In genomic region chr9:16438831-16439230, GRCh38 we compare ENCODE assay signal across 8 cellular contexts.
DNase-seq lines count a peak whose midpoint lies in the region; ATAC-seq and TF ChIP-seq lines count a peak whose summit lies in the region.
"Not testable (repeated sequence)": the region's sequence is repeated elsewhere in the genome, so short reads cannot be mapped to it uniquely, and the experiment has no call there.

No MANE protein-coding gene starts in this region.

- intact Hi-C loops in IMR-90 (cut with micrococcal nuclease); mammary epithelial cell (cut with micrococcal nuclease): not testable (repeated sequence)

- peaks cover 26 to 46% of the 10 kb centered on the region in 2 experiments for H3K79me1 ChIP-seq in IMR-90 (ENCODE audit: low read depth in 1 of 2, low read length in 2 of 2)

- not testable (repeated sequence) for H3K4me3 ChIP-seq in IMR-90 (ENCODE audit: insufficient read depth, low read depth, low read length); mammary epithelial cell (replicated peaks in 1 of 3; ENCODE audit: insufficient read depth in 1 of 3, low read depth in 2 of 3, low read length in 3 of 3); epithelial cell of esophagus (ENCODE audit: low read length); fibroblast of mammary gland (ENCODE audit: control insufficient read depth, low read depth, low read length)

- not testable (repeated sequence) for H3K4me1 ChIP-seq in IMR-90 (ENCODE audit: control insufficient read depth, insufficient read depth, low read length)
- H3K4me1 ChIP-seq in mammary epithelial cell (ENCODE audit: insufficient read depth, low read length): peaks cover 11% of the 10 kb centered on the region

- not testable (repeated sequence) for BruUV-seq in IMR-90 (replicated peaks; lab: Mats Ljungman, UMichigan); mammary epithelial cell (replicated peaks; lab: Mats Ljungman, UMichigan)

- H3K9me1 ChIP-seq in IMR-90 (ENCODE audit: insufficient read depth, low read length): not testable (repeated sequence)

- not testable (repeated sequence) for H2AK9ac ChIP-seq in IMR-90 (replicated peaks; ENCODE audit: low read depth, low read length, poor library complexity)

- TF ChIP-seq POLR2A in IMR-90 (IDR thresholded peaks at IDR 0.05; ENCODE audit: low read depth, low read length): not testable (repeated sequence)

- H3K14ac ChIP-seq in IMR-90 (replicated peaks; ENCODE audit: low read depth, low read length): not testable (repeated sequence)

- not testable (repeated sequence) for H2BK20ac ChIP-seq in IMR-90 (ENCODE audit: low read depth, low read length)

- not testable (repeated sequence) for H3K9me3 ChIP-seq in IMR-90 (ENCODE audit: control insufficient read depth, insufficient read depth, low read length); mammary epithelial cell (replicated peaks; ENCODE audit: insufficient read depth, low read length)

- ATAC-seq in IMR-90 (ENCODE audit: low read depth): not testable (repeated sequence)

- CTCF ChIA-PET in IMR-90 (lab: Yijun Ruan, JAX); mammary epithelial cell (lab: Charles Lee; ENCODE audit: low non-redundant PET): not testable (repeated sequence)

- H2BK5ac ChIP-seq in IMR-90 (ENCODE audit: low read depth, low read length, poor library complexity, severe bottlenecking): not testable (repeated sequence)

- in situ Hi-C loops in IMR-90 (cut with MboI; ENCODE audit: low sequenced_read_pairs); mammary epithelial cell (cut with MboI; ENCODE audit: low sequenced_read_pairs in 2 of 2): not testable (repeated sequence)

- not testable (repeated sequence) for H2AFZ ChIP-seq in IMR-90 (replicated peaks; ENCODE audit: low read length, poor library complexity)
- peak overlapping the region; percentile 20 for H2AFZ ChIP-seq in mammary epithelial cell (ENCODE audit: low read depth, low read length)

- peaks cover 22% of the 10 kb centered on the region for H3K36me3 ChIP-seq in IMR-90 (ENCODE audit: control insufficient read depth, insufficient read depth, low read length)
- H3K36me3 ChIP-seq in mammary epithelial cell (ENCODE audit: insufficient read depth, low read length): not testable (repeated sequence)

- H3K9ac ChIP-seq in IMR-90 (ENCODE audit: low read depth, low read length); mammary epithelial cell (ENCODE audit: insufficient read depth, low read length): not testable (repeated sequence)

- not testable (repeated sequence) for H2BK15ac ChIP-seq in IMR-90 (ENCODE audit: low read depth, low read length)

- not testable (repeated sequence) for H4K20me1 ChIP-seq in IMR-90 (ENCODE audit: insufficient read depth, low read length); mammary epithelial cell (ENCODE audit: insufficient read depth, low read length)

- H2AK5ac ChIP-seq in IMR-90 (ENCODE audit: low read depth, low read length): not testable (repeated sequence)

- not testable (repeated sequence) for H3K4ac ChIP-seq in IMR-90 (ENCODE audit: low read depth, low read length)

- WGBS in IMR-90 (ENCODE audit: extremely low coverage in 2 of 2, insufficient read length in 1 of 2), 2 experiments: 80% methylated on average over 1 of the region's 6 CpGs; no CpG with 5 or more reads in 1 of the 2 experiments
- 78% methylated on average over 6 of the region's 6 CpGs for WGBS in mammary epithelial cell (ENCODE audit: low coverage, missing lambda C conversion rate)

- not testable (repeated sequence) for TF ChIP-seq CTCF in IMR-90 (conservative IDR thresholded peaks at IDR 0.05; ENCODE audit: low read depth, low read length); mammary epithelial cell (conservative IDR thresholded peaks at IDR 0.05 in 1 of 2, IDR thresholded peaks at IDR 0.05 in 1 of 2; ENCODE audit: extremely low read depth in 1 of 2, insufficient read depth in 1 of 2, low read depth in 1 of 2, low read length in 2 of 2); epithelial cell of esophagus (IDR thresholded peaks at IDR 0.05; ENCODE audit: insufficient read depth, low read depth, low read length, missing control alignments); fibroblast of mammary gland (conservative IDR thresholded peaks at IDR 0.05; ENCODE audit: control insufficient read depth, insufficient read depth, low read depth, low read length)

- not testable (repeated sequence) for H3K27me3 ChIP-seq in IMR-90 (ENCODE audit: control insufficient read depth, insufficient read depth, low read length); mammary epithelial cell (ENCODE audit: insufficient read depth, low read length)

- not testable (repeated sequence) for H4K8ac ChIP-seq in IMR-90 (ENCODE audit: low read depth in 2 of 2, low read length in 2 of 2)

- H3K79me2 ChIP-seq in mammary epithelial cell (ENCODE audit: insufficient read depth, low read length): not testable (repeated sequence)

- not testable (repeated sequence) for H3K18ac ChIP-seq in IMR-90 (ENCODE audit: low read depth, low read length)

- H2BK120ac ChIP-seq in IMR-90 (ENCODE audit: low read depth, low read length): not testable (repeated sequence)

- POLR2A ChIA-PET in IMR-90 (lab: Charles Lee; ENCODE audit: unreplicated experiment): not testable (repeated sequence)

- TF ChIP-seq RAD21 in IMR-90 (IDR thresholded peaks at IDR 0.05; ENCODE audit: low read length): not testable (repeated sequence)

- not testable (repeated sequence) for H4K91ac ChIP-seq in IMR-90 (ENCODE audit: insufficient read depth, low read depth, low read length)

- DNase-seq in A172 (ENCODE audit: low spot score) (peak; percentile 24), IMR-90 (peak; percentile 49), RPMI7951 (ENCODE audit: low read depth) (peak; percentile 12), mammary epithelial cell (peak; percentile 42), epithelial cell of esophagus (ENCODE audit: low read depth) (peak; percentile 40), fibroblast of mammary gland (ENCODE audit: low read depth) (peak; percentile 59), iris pigment epithelial cell (ENCODE audit: low read depth) (peak; percentile 50), renal cortical epithelial cell (ENCODE audit: low read depth) (peak; percentile 31)

- dilution Hi-C loops in IMR-90 (cut with HindIII; ENCODE audit: low sequenced_read_pairs, unreplicated experiment); mammary epithelial cell (cut with HindIII; ENCODE audit: low sequenced_read_pairs): not testable (repeated sequence)

- not testable (repeated sequence) for H4K5ac ChIP-seq in IMR-90 (ENCODE audit: low read depth, low read length)

- H3K4me2 ChIP-seq in IMR-90 (ENCODE audit: low read depth, low read length); mammary epithelial cell (ENCODE audit: insufficient read depth, low read depth, low read length): not testable (repeated sequence)

- H3K27ac ChIP-seq in IMR-90 (ENCODE audit: insufficient read depth, low read length); mammary epithelial cell (ENCODE audit: insufficient read depth, low read depth, low read length): not testable (repeated sequence)

- not testable (repeated sequence) for H3K56ac ChIP-seq in IMR-90 (ENCODE audit: extremely low read depth, insufficient read depth, low read length)

- H3K23ac ChIP-seq in IMR-90 (ENCODE audit: low read depth, low read length): not testable (repeated sequence)
